Comparison of ENCODE assay signal across 10 cellular contexts in genomic region chr12:14577344-14577743, GRCh38. TPM values are rescaled to one million over a fixed set of nuclear protein-coding genes. Genes with fewer than 3 reads are reported as not detected.
DNase-seq lines count a peak whose midpoint lies in the region; ATAC-seq and TF ChIP-seq lines count a peak whose summit lies in the region.
"Had no signal": no experiment of that assay in that cellular context is flagged by ENCODE, and none has a peak within 500 bp of the region (broad histone marks: within the 10 kb centered on the region; RNA-seq: fewer than 3 reads in every experiment).

No MANE protein-coding gene starts in this region.

- BruUV-seq in A673 (replicated peaks; lab: Mats Ljungman, UMichigan) = no TSS peak

- peak overlapping the region; percentile 11; the same call in 1 of the 2 replicates for H3K4me2 ChIP-seq in KMS-11

- peaks cover 7% of the 10 kb centered on the region for H3K27me3 Mint-ChIP-seq in CD4-positive, alpha-beta T cell

- no peak overlapping the region for H3K27ac ChIP-seq in CD4-positive, alpha-beta T cell (ENCODE audit: low read depth, low read length)
- no peak overlapping the region for H3K27ac ChIP-seq in KMS-11
- no peak overlapping the region for H3K27ac ChIP-seq in esophagus squamous epithelium
- H3K27ac ChIP-seq in A673 (ENCODE audit: low read depth, low read length, poor library complexity, severe bottlenecking) = no peak overlapping the region
- H3K27ac ChIP-seq: pancreas had no signal

- intact Hi-C loops in CD4-positive, alpha-beta T cell (cut with DNase I, micrococcal nuclease) = no loop called here
- intact Hi-C loops in esophagus squamous epithelium (cut with DNase I) = no loop called here
- intact Hi-C loops in A673 (cut with micrococcal nuclease; ENCODE audit: unreplicated experiment) = no loop called here

- H3K4me3 Mint-ChIP-seq in CD4-positive, alpha-beta T cell = peak overlapping the region; percentile 44
- H3K4me3 Mint-ChIP-seq: T-helper 1 cell treated with Interleukin-12 subunit alpha and Interleukin-12 subunit beta and Interleukin-4 antibody, amounts not matched to agents 30 μg/mL and 1 μg/mL, for 36 hours had no signal

- H3K9me3 Mint-ChIP-seq in CD4-positive, alpha-beta T cell = no peaks in the 10 kb centered on the region
- H3K9me3 Mint-ChIP-seq: T-helper 1 cell treated with Interleukin-12 subunit alpha and Interleukin-12 subunit beta and Interleukin-4 antibody, amounts not matched to agents 30 μg/mL and 1 μg/mL, for 36 hours had no signal

- H3K27ac Mint-ChIP-seq in CD4-positive, alpha-beta T cell = peak overlapping the region; percentile 52
- H3K27ac Mint-ChIP-seq: T-helper 1 cell treated with Interleukin-12 subunit alpha and Interleukin-12 subunit beta and Interleukin-4 antibody, amounts not matched to agents 30 μg/mL and 1 μg/mL, for 36 hours had no signal

- no peak for TF ChIP-seq CTCF in CD4-positive, alpha-beta T cell (IDR thresholded peaks at IDR 0.05)
- TF ChIP-seq CTCF in KMS-11 (conservative IDR thresholded peaks at IDR 0.05; ENCODE audit: low read depth, low read length) (no peak), choroid plexus epithelial cell (conservative IDR thresholded peaks at IDR 0.05; ENCODE audit: low read depth, low read length) (no peak), esophagus squamous epithelium (IDR thresholded peaks at IDR 0.05) (no peak), A673 (conservative IDR thresholded peaks at IDR 0.05; ENCODE audit: low read depth, low read length) (no peak)

- TF ChIP-seq POLR2A in esophagus squamous epithelium (IDR thresholded peaks at IDR 0.05) = no peak

- 60 to 65% methylated on average over 1 of the region's 1 CpG for WGBS in esophagus squamous epithelium, 2 donors

- H3K36me3 Mint-ChIP-seq in CD4-positive, alpha-beta T cell (ENCODE audit: low read depth) = no peaks in the 10 kb centered on the region

- H4K20me1 ChIP-seq in KMS-11 (ENCODE audit: insufficient read depth) = no peaks in the 10 kb centered on the region

- H3K4me1 ChIP-seq in KMS-11 (ENCODE audit: low read depth, poor library complexity, severe bottlenecking) (peaks cover 19% of the 10 kb centered on the region), esophagus squamous epithelium (peaks cover 0 to 36% (median 0%) of the 10 kb centered on the region in 3 donors), A673 (ENCODE audit: insufficient read depth, low read length, poor library complexity, severe bottlenecking) (peaks cover 21% of the 10 kb centered on the region)

- CTCF ChIA-PET in CD4-positive, alpha-beta T cell (lab: Charles Lee) = no interaction called here
- CTCF ChIA-PET in A673 (lab: Charles Lee) = no interaction called here

- POLR2A ChIA-PET in CD4-positive, alpha-beta T cell (lab: Charles Lee) = no interaction called here
- POLR2A ChIA-PET in A673 (lab: Charles Lee; ENCODE audit: low non-redundant PET) = interaction anchor here (0.8 kb wide), 1 partner anchor 1289 kb away, joined by 6 read pairs; no protein-coding TSS in a partner anchor

- peak; percentile 82 for ATAC-seq in CD4-positive, alpha-beta T cell (ENCODE audit: poor library complexity)
- ATAC-seq in GM21447 (IDR thresholded peaks at IDR 0.05; ENCODE audit: unreplicated experiment) = peak; percentile 81
- ATAC-seq: pancreas had no signal

- H3K9ac ChIP-seq in KMS-11 = no peak overlapping the region

- H3K36me3 ChIP-seq in KMS-11 (ENCODE audit: insufficient read depth) = no peaks in the 10 kb centered on the region
- no peaks in the 10 kb centered on the region for H3K36me3 ChIP-seq in esophagus squamous epithelium
- no peaks in the 10 kb centered on the region for H3K36me3 ChIP-seq in A673 (ENCODE audit: insufficient read depth, low read length, poor library complexity, severe bottlenecking)
- H3K36me3 ChIP-seq: pancreas had no signal

- peaks cover 27% of the 10 kb centered on the region for H3K4me1 Mint-ChIP-seq in CD4-positive, alpha-beta T cell (ENCODE audit: low read depth)

- H3K4me3 ChIP-seq in KMS-11 (IDR thresholded peaks at IDR 0.05; ENCODE audit: insufficient read depth, low read depth, low read length) (no peak overlapping the region), choroid plexus epithelial cell (ENCODE audit: low read depth, low read length) (no peak overlapping the region), esophagus squamous epithelium (no peak overlapping the region), A673 (ENCODE audit: low read depth, low read length, poor library complexity, severe bottlenecking) (no peak overlapping the region)
- H3K4me3 ChIP-seq: pancreas had no signal

- no peaks in the 10 kb centered on the region for H3K9me3 ChIP-seq in CD4-positive, alpha-beta T cell (ENCODE audit: control insufficient read depth, low read length)
- no peaks in the 10 kb centered on the region for H3K9me3 ChIP-seq in esophagus squamous epithelium
- no peaks in the 10 kb centered on the region for H3K9me3 ChIP-seq in A673 (ENCODE audit: low read depth, low read length, poor library complexity, severe bottlenecking)
- H3K9me3 ChIP-seq: pancreas had no signal

- no peak for DNase-seq in CD4-positive, alpha-beta T cell
- DNase-seq in choroid plexus epithelial cell (ENCODE audit: low read depth) (peak; percentile 8), esophagus squamous epithelium (lab: John Stamatoyannopoulos, UW) (no peak), T-helper 9 cell (no peak), A673 (ENCODE audit: low spot score) (no peak), islet precursor cell (no peak)
- DNase-seq: pancreas had no signal

- H3K79me2 ChIP-seq in KMS-11 (ENCODE audit: insufficient read depth, low read depth) = no peaks in the 10 kb centered on the region

- no peaks in the 10 kb centered on the region for H3K27me3 ChIP-seq in CD4-positive, alpha-beta T cell (ENCODE audit: control insufficient read depth, insufficient read depth, low read length)
- no peaks in the 10 kb centered on the region for H3K27me3 ChIP-seq in KMS-11 (ENCODE audit: insufficient read depth, low read depth)
- no peaks in the 10 kb centered on the region for H3K27me3 ChIP-seq in esophagus squamous epithelium
- H3K27me3 ChIP-seq in A673 (replicated peaks; ENCODE audit: insufficient read depth, low read depth, low read length, poor library complexity) = no peaks in the 10 kb centered on the region
- H3K27me3 ChIP-seq: pancreas had no signal

- no peak overlapping the region for H2AFZ ChIP-seq in KMS-11 (ENCODE audit: low read depth)

RNA-seq across cellular contexts. Expression of gene PLBD1, which starts 9.7 kb away (rescaled TPM):
- 1 to 10 TPM in 1 of 2 experiments, under 1 TPM in 1; 0.95 to 1.3 TPM for total RNA-seq in CD4-positive, alpha-beta T cell
- 10 to 100 TPM; 32.4 to 71.8 (median 56.5) TPM for total RNA-seq in esophagus squamous epithelium
- total RNA-seq in A673 (2021) = not detected in 2 replicates

Comparison
In these comparisons a context has a peak if more than half of its experiments do, and no peak if none do; other contexts are left out.
1. RNA of gene PLBD1, which starts 9.7 kb away (total RNA-seq): 32.4 to 71.8 TPM in esophagus squamous epithelium; 0.95 to 1.3 TPM in CD4-positive, alpha-beta T cell and not detected in A673; every median in the first group is over 10 times any median in the second.